In genomic region chr2:239927424-239927981, GRCh38 we compare ENCODE assay signal across 9 cellular contexts.
DNase-seq lines count a peak whose midpoint lies in the region; ATAC-seq and TF ChIP-seq lines count a peak whose summit lies in the region.
"Had no signal": no experiment of that assay in that cellular context is flagged by ENCODE, and none has a peak within 500 bp of the region (broad histone marks: within the 10 kb centered on the region; RNA-seq: fewer than 3 reads in every experiment).

No MANE protein-coding gene starts in this region.

- no peaks in the 10 kb centered on the region for H3K9me3 Mint-ChIP-seq in neural crest cell

- WGBS in thymus, result 80% methylated on average over 12 of the region's 12 CpGs

- peaks cover 6% of the 10 kb centered on the region for H3K4me1 Mint-ChIP-seq in neural crest cell

- H3K4me3 ChIP-seq in choroid plexus epithelial cell (ENCODE audit: low read depth, low read length) (no peak overlapping the region), thymus (ENCODE audit: low read length) (peak overlapping the region; percentile 15)

- no peaks in the 10 kb centered on the region for H3K36me3 ChIP-seq in thymus (ENCODE audit: control insufficient read depth, insufficient read depth)

- ATAC-seq in HG02852 (IDR thresholded peaks at IDR 0.05; ENCODE audit: unreplicated experiment), result no peak
- ATAC-seq in HG03521 (IDR thresholded peaks at IDR 0.05; ENCODE audit: unreplicated experiment), result no peak

- H3K27ac ChIP-seq in thymus (ENCODE audit: low read depth), result no peak overlapping the region

- peak; percentile 72 for DNase-seq in NK-92 treated with Interleukin-12 subunit alpha and Interleukin-12 subunit beta, amount 100 ng/mL, for 24 hours (lab: John Stamatoyannopoulos, UW)
- DNase-seq in NK-92 (lab: John Stamatoyannopoulos, UW; ENCODE audit: unreplicated experiment) (no peak), choroid plexus epithelial cell (ENCODE audit: low read depth) (peak; percentile 80), neural crest cell (ENCODE audit: low read depth, low spot score) (no peak)
- peak; percentile 60 for DNase-seq in activated CD4-positive, CD25-positive, alpha-beta regulatory T cell treated with anti-CD3 and anti-CD28 coated beads, Interleukin-2, amount 50 U/mL, for 72 hours

- TF ChIP-seq CTCF in choroid plexus epithelial cell (conservative IDR thresholded peaks at IDR 0.05; ENCODE audit: low read depth, low read length) (no peak), neural crest cell (conservative IDR thresholded peaks at IDR 0.05) (no peak)

- no peaks in the 10 kb centered on the region for H3K36me3 Mint-ChIP-seq in neural crest cell (ENCODE audit: low read depth)

- no peaks in the 10 kb centered on the region for H3K27me3 ChIP-seq in thymus (ENCODE audit: control insufficient read depth, insufficient read depth)

- H3K9me3 ChIP-seq in thymus (ENCODE audit: control insufficient read depth), result no peaks in the 10 kb centered on the region
- H3K9me3 ChIP-seq: Caco-2 had no signal

- no peaks in the 10 kb centered on the region for H3K4me1 ChIP-seq in thymus (ENCODE audit: control insufficient read depth, insufficient read depth, low read length)
- H3K4me1 ChIP-seq: Caco-2 had no signal

- peaks cover 7% of the 10 kb centered on the region for H3K27me3 Mint-ChIP-seq in neural crest cell (ENCODE audit: low read depth)

- H3K4me3 Mint-ChIP-seq in neural crest cell, result no peak overlapping the region

- peak overlapping the region; percentile 19 for H3K27ac Mint-ChIP-seq in neural crest cell (ENCODE audit: unreplicated experiment)

Comparison
In these comparisons a context has a peak if more than half of its experiments do, and no peak if none do; other contexts are left out.
1. DNase-seq: peak in NK-92 treated with Interleukin-12 subunit alpha and Interleukin-12 subunit beta, amount 100 ng/mL, for 24 hours (single experiment), activated CD4-positive, CD25-positive, alpha-beta regulatory T cell treated with anti-CD3 and anti-CD28 coated beads, Interleukin-2, amount 50 U/mL, for 72 hours (single experiment) and choroid plexus epithelial cell (single experiment); none in NK-92 (single experiment) and neural crest cell (single experiment).